ENCODE assay signal across 22 cellular contexts in genomic region chr1:190619724-190620123, GRCh38.
DNase-seq lines count a peak whose midpoint lies in the region; ATAC-seq, FAIRE-seq and TF ChIP-seq lines count a peak whose summit lies in the region.
"Had no signal": no experiment of that assay in that cellular context is flagged by ENCODE, and none has a peak within 500 bp of the region (broad histone marks: within the 10 kb centered on the region; RNA-seq: fewer than 3 reads in every experiment).

No MANE protein-coding gene starts in this region.

- no peak overlapping the region for H3K27ac ChIP-seq in SK-N-SH (ENCODE audit: low read depth in 2 of 2, low read length in 1 of 2)
- H3K27ac ChIP-seq in astrocyte (ENCODE audit: low read depth, low read length) = no peak overlapping the region
- H3K27ac ChIP-seq in small intestine (ENCODE audit: low read depth in 1 of 2, low read length in 1 of 2) = no peak overlapping the region
- H3K27ac ChIP-seq in colonic mucosa = no peak overlapping the region
- H3K27ac ChIP-seq: 22Rv1, BLaER1 had no signal

- 0% methylated on average over 1 of the region's 1 CpG for WGBS in SK-N-SH (ENCODE audit: low lambda C conversion rate)
- WGBS in small intestine, 3 donors = 50 to 80% (median 63%) methylated on average over 1 of the region's 1 CpG

- intact Hi-C loops in colonic mucosa (cut with DNase I) = no loop called here

- no peak for DNase-seq in SK-N-SH
- DNase-seq in astrocyte (ENCODE audit: low read depth) = peak; percentile 7
- DNase-seq in fibroblast of pulmonary artery (ENCODE audit: low read depth) = peak; percentile 1
- no peak for DNase-seq in small intestine
- DNase-seq in ecto neural progenitor cell (ENCODE audit: low spot score) = no peak
- no peak for DNase-seq in colonic mucosa
- DNase-seq in activated naive CD8-positive, alpha-beta T cell treated with anti-CD3 and anti-CD28 coated beads for 36 hours = no peak
- DNase-seq: Calu3; CD4-positive, alpha-beta memory T cell; DMS 273 treated with DMSO at 0.1 percent for 48 hours; DMS53; DND-41; EL; H9 had no signal

- H3K4me1 Mint-ChIP-seq in astrocyte (ENCODE audit: low read depth, unreplicated experiment) = peaks cover 3% of the 10 kb centered on the region
- no peaks in the 10 kb centered on the region for H3K4me1 Mint-ChIP-seq in activated naive CD8-positive, alpha-beta T cell treated with anti-CD3 and anti-CD28 coated beads for 36 hours
- H3K4me1 Mint-ChIP-seq: CD14-positive monocyte; CD4-positive, alpha-beta memory T cell had no signal

- H3K4me1 ChIP-seq in SK-N-SH (ENCODE audit: control insufficient read depth in 1 of 2, insufficient read depth in 2 of 2, low read depth in 1 of 2, low read length in 1 of 2) (no peaks in the 10 kb centered on the region; a peak in 1 of 4 replicates), astrocyte (ENCODE audit: insufficient read depth, low read length) (no peaks in the 10 kb centered on the region), small intestine (ENCODE audit: control insufficient read depth in 2 of 2, insufficient read depth in 1 of 2, low read depth in 1 of 2, low read length in 1 of 2) (no peaks in the 10 kb centered on the region), colonic mucosa (no peaks in the 10 kb centered on the region)
- H3K4me1 ChIP-seq: BLaER1 had no signal

- no peaks in the 10 kb centered on the region for H4K20me1 ChIP-seq in SK-N-SH (ENCODE audit: insufficient read depth)
- H4K20me1 ChIP-seq in astrocyte (ENCODE audit: insufficient read depth, low read length) = no peaks in the 10 kb centered on the region
- H4K20me1 ChIP-seq: BLaER1 had no signal

- no peaks in the 10 kb centered on the region for H3K9me3 Mint-ChIP-seq in astrocyte (ENCODE audit: unreplicated experiment)
- peaks cover 11% of the 10 kb centered on the region for H3K9me3 Mint-ChIP-seq in activated naive CD8-positive, alpha-beta T cell treated with anti-CD3 and anti-CD28 coated beads for 36 hours
- H3K9me3 Mint-ChIP-seq: H9 had no signal

- H3F3A ChIP-seq in SK-N-SH (replicated peaks; ENCODE audit: insufficient read depth) = no peaks in the 10 kb centered on the region

- H3K27me3 ChIP-seq in SK-N-SH (ENCODE audit: insufficient read depth) = no peaks in the 10 kb centered on the region
- H3K27me3 ChIP-seq in astrocyte (ENCODE audit: insufficient read depth, low read length) = no peaks in the 10 kb centered on the region
- no peaks in the 10 kb centered on the region for H3K27me3 ChIP-seq in small intestine (ENCODE audit: control insufficient read depth in 2 of 2, insufficient read depth in 2 of 2, low read length in 2 of 2)
- no peaks in the 10 kb centered on the region for H3K27me3 ChIP-seq in colonic mucosa
- H3K27me3 ChIP-seq: BLaER1 had no signal

- TF ChIP-seq CTCF in SK-N-SH (IDR thresholded peaks at IDR 0.05) = no peak
- TF ChIP-seq CTCF in astrocyte (IDR thresholded peaks at IDR 0.05; ENCODE audit: insufficient read depth, low read depth, low read length) = no peak
- no peak for TF ChIP-seq CTCF in fibroblast of pulmonary artery (IDR thresholded peaks at IDR 0.05; ENCODE audit: low read length, missing control alignments)
- no peak for TF ChIP-seq CTCF in colonic mucosa (IDR thresholded peaks at IDR 0.05)

- no peak for FAIRE-seq in astrocyte (lab: Jason Lieb, UNC)
- FAIRE-seq in small intestine (lab: Jason Lieb, UNC) = peak; percentile 26
- FAIRE-seq: GM12878, GM19239, H1, HepG2 had no signal

- CTCF ChIA-PET in SK-N-SH (lab: Yijun Ruan, JAX) = no interaction called here

- H3K9me3 ChIP-seq in SK-N-SH (no peaks in the 10 kb centered on the region), astrocyte (ENCODE audit: insufficient read depth, low read depth, low read length) (no peaks in the 10 kb centered on the region), small intestine (ENCODE audit: control insufficient read depth, low read depth) (no peaks in the 10 kb centered on the region), colonic mucosa (no peaks in the 10 kb centered on the region)
- H3K9me3 ChIP-seq: BLaER1 had no signal

- H3K36me3 ChIP-seq in SK-N-SH (replicated peaks in 1 of 2; ENCODE audit: control insufficient read depth in 1 of 2, insufficient read depth in 2 of 2, low read length in 1 of 2) (no peaks in the 10 kb centered on the region), astrocyte (ENCODE audit: insufficient read depth, low read length) (no peaks in the 10 kb centered on the region), small intestine (ENCODE audit: control insufficient read depth in 2 of 2, insufficient read depth in 2 of 2, low read length in 2 of 2) (no peaks in the 10 kb centered on the region), colonic mucosa (no peaks in the 10 kb centered on the region)
- H3K36me3 ChIP-seq: BLaER1 had no signal

- TF ChIP-seq EP300 in SK-N-SH (IDR thresholded peaks at IDR 0.05; ENCODE audit: borderline replicate concordance in 1 of 2, low read depth in 1 of 2, low read length in 1 of 2) = no peak

- H3K9ac ChIP-seq in SK-N-SH = no peak overlapping the region
- no peak overlapping the region for H3K9ac ChIP-seq in astrocyte (ENCODE audit: low read length)
- no peak overlapping the region for H3K9ac ChIP-seq in colonic mucosa (ENCODE audit: low read depth in 2 of 2, low read length in 2 of 2)
- H3K9ac ChIP-seq: BLaER1 had no signal

- POLR2A ChIA-PET in SK-N-SH (lab: Yijun Ruan, JAX) = no interaction called here

- no peak overlapping the region for H3K4me3 Mint-ChIP-seq in astrocyte (ENCODE audit: unreplicated experiment)
- no peak overlapping the region for H3K4me3 Mint-ChIP-seq in activated naive CD8-positive, alpha-beta T cell treated with anti-CD3 and anti-CD28 coated beads for 36 hours
- H3K4me3 Mint-ChIP-seq: CD14-positive monocyte; CD4-positive, alpha-beta memory T cell; H9 had no signal

- H2AFZ ChIP-seq in SK-N-SH (ENCODE audit: low read depth) = no peak overlapping the region
- no peak overlapping the region for H2AFZ ChIP-seq in astrocyte (ENCODE audit: low read depth, low read length)

- no peaks in the 10 kb centered on the region for H3K79me2 ChIP-seq in SK-N-SH (ENCODE audit: insufficient read depth)
- H3K79me2 ChIP-seq in astrocyte (ENCODE audit: insufficient read depth, low read length) = no peaks in the 10 kb centered on the region

- no peak for TF ChIP-seq RAD21 in SK-N-SH (IDR thresholded peaks at IDR 0.05; ENCODE audit: low read length)

- no peak overlapping the region for H3K4me3 ChIP-seq in SK-N-SH (ENCODE audit: low read depth in 2 of 2, low read length in 1 of 2)
- H3K4me3 ChIP-seq in astrocyte (ENCODE audit: insufficient read depth, low read depth, low read length) = no peak overlapping the region
- no peak overlapping the region for H3K4me3 ChIP-seq in fibroblast of pulmonary artery (replicated peaks; ENCODE audit: low read depth, low read length)
- H3K4me3 ChIP-seq in small intestine (ENCODE audit: low read depth in 1 of 2, low read length in 2 of 2) = no peak overlapping the region
- H3K4me3 ChIP-seq in colonic mucosa = no peak overlapping the region
- H3K4me3 ChIP-seq: BLaER1, GM12878 had no signal

- H3K4me2 ChIP-seq in SK-N-SH (no peak overlapping the region), astrocyte (ENCODE audit: low read length) (no peak overlapping the region)
- H3K4me2 ChIP-seq: BLaER1 had no signal

- no peaks in the 10 kb centered on the region for H3K36me3 Mint-ChIP-seq in astrocyte (ENCODE audit: low read depth, unreplicated experiment)
- no peaks in the 10 kb centered on the region for H3K36me3 Mint-ChIP-seq in activated naive CD8-positive, alpha-beta T cell treated with anti-CD3 and anti-CD28 coated beads for 36 hours
- H3K36me3 Mint-ChIP-seq: CD14-positive monocyte; CD4-positive, alpha-beta memory T cell had no signal

- H3K9me2 ChIP-seq in SK-N-SH = no peaks in the 10 kb centered on the region

- no peaks in the 10 kb centered on the region for H3K27me3 Mint-ChIP-seq in astrocyte (ENCODE audit: low read depth, unreplicated experiment)
- H3K27me3 Mint-ChIP-seq in activated naive CD8-positive, alpha-beta T cell treated with anti-CD3 and anti-CD28 coated beads for 36 hours = no peaks in the 10 kb centered on the region
- H3K27me3 Mint-ChIP-seq: CD4-positive, alpha-beta memory T cell had no signal

- H3K27ac Mint-ChIP-seq in astrocyte (ENCODE audit: unreplicated experiment) = no peak overlapping the region
- H3K27ac Mint-ChIP-seq in activated naive CD8-positive, alpha-beta T cell treated with anti-CD3 and anti-CD28 coated beads for 36 hours = no peak overlapping the region
- H3K27ac Mint-ChIP-seq: CD14-positive monocyte; CD4-positive, alpha-beta memory T cell; H9 had no signal

- peak; percentile 56 for ATAC-seq in SK-N-SH treated with all-trans-retinoic acid at 6 μM for 48 hours
- ATAC-seq: GM12878, HepG2 had no signal

TF ChIP-seq in SK-N-SH treated with all-trans-retinoic acid at 6 μM for 48 hours, 23 proteins besides CTCF, POLR2A, EP300 and RAD21 (continues in another document):
- TF ChIP-seq, protein P1, sequence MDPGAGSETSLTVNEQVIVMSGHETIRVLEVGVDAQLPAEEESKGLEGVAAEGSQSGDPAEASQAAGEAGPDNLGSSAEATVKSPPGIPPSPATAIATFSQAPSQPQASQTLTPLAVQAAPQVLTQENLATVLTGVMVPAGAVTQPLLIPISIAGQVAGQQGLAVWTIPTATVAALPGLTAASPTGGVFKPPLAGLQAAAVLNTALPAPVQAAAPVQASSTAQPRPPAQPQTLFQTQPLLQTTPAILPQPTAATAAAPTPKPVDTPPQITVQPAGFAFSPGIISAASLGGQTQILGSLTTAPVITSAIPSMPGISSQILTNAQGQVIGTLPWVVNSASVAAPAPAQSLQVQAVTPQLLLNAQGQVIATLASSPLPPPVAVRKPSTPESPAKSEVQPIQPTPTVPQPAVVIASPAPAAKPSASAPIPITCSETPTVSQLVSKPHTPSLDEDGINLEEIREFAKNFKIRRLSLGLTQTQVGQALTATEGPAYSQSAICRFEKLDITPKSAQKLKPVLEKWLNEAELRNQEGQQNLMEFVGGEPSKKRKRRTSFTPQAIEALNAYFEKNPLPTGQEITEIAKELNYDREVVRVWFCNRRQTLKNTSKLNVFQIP (CRISPR knock-in tag; IDR thresholded peaks at IDR 0.05; ENCODE audit: borderline replicate concordance, low read depth) = no peak
- no peak for TF ChIP-seq ZC3H10 (CRISPR knock-in tag; IDR thresholded peaks at IDR 0.05)

TF ChIP-seq in SK-N-SH, 30 proteins besides CTCF, POLR2A, EP300 and RAD21:
- no peak for TF ChIP-seq CHD2 (IDR thresholded peaks at IDR 0.05; ENCODE audit: low read length, partially characterized antibody)
- TF ChIP-seq GATA2 (CRISPR knock-in tag; IDR thresholded peaks at IDR 0.05) = no peak
- TF ChIP-seq FOXJ3 (CRISPR knock-in tag; IDR thresholded peaks at IDR 0.05) = no peak
- TF ChIP-seq SIN3A (IDR thresholded peaks at IDR 0.05; ENCODE audit: borderline replicate concordance, low read depth, low read length) = no peak
- TF ChIP-seq TEAD4 (IDR thresholded peaks at IDR 0.05; ENCODE audit: borderline replicate concordance, insufficient read depth) = no peak
- no peak for TF ChIP-seq NFIC (IDR thresholded peaks at IDR 0.05; ENCODE audit: borderline replicate concordance)
- TF ChIP-seq FOXM1 (IDR thresholded peaks at IDR 0.05; ENCODE audit: low read depth) = no peak

Comparison
In these comparisons a context has a peak if more than half of its experiments do, and no peak if none do; other contexts are left out.
1. DNase-seq: peak in astrocyte (single experiment) and fibroblast of pulmonary artery (single experiment); none in SK-N-SH (single experiment), small intestine (single experiment), ecto neural progenitor cell (single experiment), colonic mucosa (single experiment) and activated naive CD8-positive, alpha-beta T cell treated with anti-CD3 and anti-CD28 coated beads for 36 hours (single experiment).